ENCODE assay signal across 9 cellular contexts in the genomic region with DNA sequence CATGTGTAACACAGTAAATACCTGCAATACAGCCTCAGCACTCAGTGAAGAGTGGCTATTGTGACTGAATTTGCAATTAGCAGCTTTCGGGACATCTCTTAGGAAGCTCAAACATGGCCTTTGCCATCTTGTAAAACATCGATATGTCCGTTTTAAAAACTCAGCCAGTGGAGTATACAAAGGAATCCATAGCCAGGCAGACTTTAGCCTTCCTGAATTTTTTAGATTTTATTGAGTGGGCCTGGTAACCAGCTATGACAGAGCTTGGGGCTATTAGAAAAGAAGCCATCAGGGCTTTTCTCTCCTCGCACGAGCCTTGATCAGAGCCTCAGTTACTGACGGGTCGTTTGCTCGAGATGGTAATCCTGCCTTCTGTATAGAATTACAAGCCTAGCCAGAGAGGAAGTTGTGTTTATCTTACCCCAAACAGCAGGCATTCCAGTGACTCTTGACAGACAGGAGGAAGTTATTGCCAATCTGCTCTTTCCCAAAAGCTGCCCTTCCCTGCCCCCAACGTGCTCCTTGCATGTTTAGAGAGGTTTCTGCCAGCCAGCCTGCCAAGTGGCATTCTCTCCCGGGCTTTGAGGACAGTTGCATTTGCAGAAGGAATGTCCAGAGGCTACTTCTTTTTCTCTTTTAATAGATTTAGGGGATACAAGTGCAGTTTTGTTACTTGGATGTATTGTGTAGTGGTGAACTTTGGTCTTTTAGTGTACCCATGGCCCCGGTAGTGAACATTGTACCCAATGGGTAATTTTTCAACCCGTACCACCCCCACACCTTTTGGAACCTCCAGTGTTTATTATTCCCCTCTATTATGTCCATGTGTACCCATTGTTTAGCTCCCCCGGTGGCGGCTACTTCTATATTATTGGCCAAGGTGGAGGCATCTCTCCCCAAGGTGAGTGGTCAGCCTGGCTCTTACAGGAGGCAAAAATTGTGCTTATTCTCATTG. TPM values are rescaled to one million over a fixed set of nuclear protein-coding genes. Genes with fewer than 3 reads are reported as not detected.
DNase-seq lines count a peak whose midpoint lies in the region; ATAC-seq, FAIRE-seq and TF ChIP-seq lines count a peak whose summit lies in the region.
"Had no signal": no experiment of that assay in that cellular context is flagged by ENCODE, and none has a peak within 500 bp of the region (broad histone marks: within the 10 kb centered on the region; RNA-seq: fewer than 3 reads in every experiment).

No MANE protein-coding gene starts in this region.

- no peaks in the 10 kb centered on the region for H3K9me3 ChIP-seq in Peyer's patch
- H3K9me3 ChIP-seq in gastroesophageal sphincter, result no peaks in the 10 kb centered on the region
- H3K9me3 ChIP-seq in pancreas, result no peaks in the 10 kb centered on the region

- 35 to 39% methylated on average over 6 to 13 of the region's 14 CpGs for WGBS in gastroesophageal sphincter (ENCODE audit: low coverage in 1 of 2), 2 donors
- 37 to 42% methylated on average over 14 of the region's 14 CpGs for WGBS in pancreas, 2 donors

- H3K4me3 ChIP-seq in Peyer's patch (no peak overlapping the region), gastroesophageal sphincter (peak overlapping the region in 1 of 2 donors; percentile 6), pancreas (no peak overlapping the region)

- no peak for TF ChIP-seq EP300 in gastroesophageal sphincter (IDR thresholded peaks at IDR 0.05)

- ATAC-seq in gastroesophageal sphincter (peak; percentile 69), pancreas (peak; percentile 55 to 76 (median 67)), HG03139 (IDR thresholded peaks at IDR 0.05; ENCODE audit: unreplicated experiment) (no peak), GM21737 (IDR thresholded peaks at IDR 0.05; ENCODE audit: unreplicated experiment) (no peak)

- H3K27ac ChIP-seq in Peyer's patch (peak overlapping the region in 3 of 4 donors; percentile 12 to 27 (median 23)), gastroesophageal sphincter (peak overlapping the region; percentile 52 to 77 (median 62)), pancreas (peak overlapping the region in 3 of 4 donors; percentile 29 to 46 (median 44))

- TF ChIP-seq CTCF in Peyer's patch (IDR thresholded peaks at IDR 0.05) (no peak), gastroesophageal sphincter (IDR thresholded peaks at IDR 0.05) (no peak), pancreas (IDR thresholded peaks at IDR 0.05) (no peak)

- H3K36me3 ChIP-seq in Peyer's patch, result no peaks in the 10 kb centered on the region
- H3K36me3 ChIP-seq in gastroesophageal sphincter, result no peaks in the 10 kb centered on the region
- no peaks in the 10 kb centered on the region for H3K36me3 ChIP-seq in pancreas

- H3K27me3 ChIP-seq in Peyer's patch (no peaks in the 10 kb centered on the region), gastroesophageal sphincter (no peaks in the 10 kb centered on the region), pancreas (no peaks in the 10 kb centered on the region)

- DNase-seq in GF-D8 (lab: John Stamatoyannopoulos, UW) (peak; percentile 96), Peyer's patch (no peak), pancreas (peak in 3 of 6 donors; percentile 9 to 40 (median 25)), DMS114 treated with DMSO at 0.1 percent for 48 hours (lab: John Stamatoyannopoulos, UW; ENCODE audit: unreplicated experiment) (no peak)
- no peak for DNase-seq in activated CD4-positive, alpha-beta T cell treated with anti-CD3 and anti-CD28 coated beads, Interleukin-2, amount 50 U/mL, for 48 hours
- DNase-seq: activated CD4-positive, CD25-positive, alpha-beta regulatory T cell had no signal

- intact Hi-C loops in pancreas (cut with DNase I), result no loop called here

- TF ChIP-seq POLR2A in Peyer's patch (IDR thresholded peaks at IDR 0.05), result no peak
- no peak for TF ChIP-seq POLR2A in gastroesophageal sphincter (IDR thresholded peaks at IDR 0.05)

- H3K4me1 ChIP-seq in Peyer's patch (peaks cover 0 to 9% (median 1%) of the 10 kb centered on the region in 4 donors), gastroesophageal sphincter (peaks cover 11 to 80% (median 12%) of the 10 kb centered on the region in 3 donors), pancreas (peaks cover 0 to 18% (median 0%) of the 10 kb centered on the region in 3 donors)

- FAIRE-seq in pancreas (lab: Jason Lieb, UNC), result no peak

RNA-seq across cellular contexts. Expression of gene ITPR1, which starts 40.6 kb away (rescaled TPM):
- total RNA-seq in Peyer's patch (100 to 1,000 TPM in 1 of 4 donors, 10 to 100 TPM in 3; 13.3 to 142 (median 22.7) TPM), gastroesophageal sphincter (100 to 1,000 TPM; 184 to 305 (median 218) TPM), pancreas (10 to 100 TPM in 4 of 6 donors, 1 to 10 TPM in 2; 8.0 to 19.1 (median 11.1) TPM)
- polyA plus RNA-seq in pancreas, result 1 to 10 TPM; 4.5 to 9.3 TPM

Comparison
In these comparisons a context has a peak if more than half of its experiments do, and no peak if none do; other contexts are left out.
1. ATAC-seq: peak in gastroesophageal sphincter (single experiment) and pancreas (4 of 4); none in HG03139 (single experiment) and GM21737 (single experiment).
2. Peak in every context shown above with its lines, with median percentiles within 50 percentile points of each other: H3K27ac ChIP-seq.